In the genomic region with DNA sequence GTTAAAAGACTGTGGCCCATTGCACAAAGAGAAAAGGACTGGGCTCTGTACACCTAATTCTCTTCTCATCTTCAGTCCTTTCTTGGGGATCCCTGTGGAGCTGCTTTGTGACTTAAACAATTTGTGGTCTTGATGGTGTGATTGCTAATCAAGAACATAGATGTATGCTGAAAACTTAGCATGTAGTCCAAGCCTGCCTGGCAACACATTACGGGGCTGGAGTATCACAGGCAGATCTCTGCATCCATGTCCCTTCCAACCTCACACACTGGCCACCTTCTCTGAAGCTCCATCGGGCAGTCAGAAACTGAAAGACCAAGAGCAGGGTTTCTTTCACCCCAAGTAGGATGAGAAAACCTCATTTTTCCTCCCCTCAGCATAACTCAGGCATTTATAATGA, we compare ENCODE assay signal across 23 cellular contexts.
DNase-seq lines count a peak whose midpoint lies in the region; ATAC-seq, FAIRE-seq and TF ChIP-seq lines count a peak whose summit lies in the region.
"Had no signal": no experiment of that assay in that cellular context is flagged by ENCODE, and none has a peak within 500 bp of the region (broad histone marks: within the 10 kb centered on the region; RNA-seq: fewer than 3 reads in every experiment).

No MANE protein-coding gene starts in this region.

- intact Hi-C loops in K562 (cut with micrococcal nuclease) = no loop called here

- ATAC-seq in SK-N-SH treated with all-trans-retinoic acid at 6 μM for 48 hours (no peak), K562 (no peak), upper lobe of left lung (ENCODE audit: low FRiP score in 2 of 2) (no peak), GM21619 (IDR thresholded peaks at IDR 0.05; ENCODE audit: unreplicated experiment) (no peak)
- ATAC-seq: A549, HCT116 had no signal

- in situ Hi-C loops in SK-MEL-5 (cut with HindIII; ENCODE audit: low pct_unique_long_range_greater_than_20kb, low sequenced_read_pairs) (no loop called here), K562 (cut with MboI) (no loop called here)

- FAIRE-seq in K562 (lab: Jason Lieb, UNC) = no peak
- FAIRE-seq: A549, D721Med, G401.6, GM18507 had no signal

- H3K79me2 ChIP-seq in SK-N-SH (ENCODE audit: insufficient read depth) = no peaks in the 10 kb centered on the region
- no peaks in the 10 kb centered on the region for H3K79me2 ChIP-seq in K562 (ENCODE audit: control insufficient read depth, insufficient read depth, low read length)

- TF ChIP-seq EP300 in SK-N-SH (IDR thresholded peaks at IDR 0.05; ENCODE audit: borderline replicate concordance in 1 of 2, low read depth in 1 of 2, low read length in 1 of 2) = no peak
- no peak for TF ChIP-seq EP300 in K562 (IDR thresholded peaks at IDR 0.05; ENCODE audit: low read length)
- no peak for TF ChIP-seq EP300 in upper lobe of left lung (IDR thresholded peaks at IDR 0.05)

- TF ChIP-seq POLR2A in K562 (conservative IDR thresholded peaks at IDR 0.05) (no peak), upper lobe of left lung (IDR thresholded peaks at IDR 0.05) (no peak)

- H4K20me1 ChIP-seq in SK-N-SH (ENCODE audit: insufficient read depth) = no peaks in the 10 kb centered on the region
- no peaks in the 10 kb centered on the region for H4K20me1 ChIP-seq in K562 (replicated peaks; ENCODE audit: control insufficient read depth, insufficient read depth, low read length)
- H4K20me1 ChIP-seq: BLaER1 treated with 17β-estradiol and CSF1 and Interleukin-3, amounts not matched to agents 10 nM and 100 nM had no signal

- H3K27me3 ChIP-seq in SK-N-SH (ENCODE audit: insufficient read depth) (no peaks in the 10 kb centered on the region), K562 (ENCODE audit: control insufficient read depth in 2 of 2, insufficient read depth in 2 of 2, low read length in 2 of 2) (no peaks in the 10 kb centered on the region; a peak in 1 of 5 replicates), upper lobe of left lung (no peaks in the 10 kb centered on the region)
- H3K27me3 ChIP-seq: BE2C; BLaER1 treated with 17β-estradiol and CSF1 and Interleukin-3, amounts not matched to agents 10 nM and 100 nM had no signal

- H2AFZ ChIP-seq in SK-N-SH (ENCODE audit: low read depth) (no peak overlapping the region), K562 (ENCODE audit: low read depth, low read length) (no peak overlapping the region)
- H2AFZ ChIP-seq: GM23248 had no signal

- no peaks in the 10 kb centered on the region for H3K9me2 ChIP-seq in SK-N-SH

- no peak overlapping the region for H3K9ac ChIP-seq in SK-N-SH
- no peak overlapping the region for H3K9ac ChIP-seq in K562 (ENCODE audit: insufficient read depth in 1 of 2, low read depth in 2 of 2, low read length in 2 of 2)
- H3K9ac ChIP-seq: BLaER1 treated with 17β-estradiol and CSF1 and Interleukin-3, amounts not matched to agents 10 nM and 100 nM; GM23248 had no signal

- no peak overlapping the region for H3K4me2 ChIP-seq in SK-N-SH
- H3K4me2 ChIP-seq in K562 (ENCODE audit: insufficient read depth, low read length) = no peak overlapping the region
- H3K4me2 ChIP-seq: A549; BLaER1 treated with 17β-estradiol and CSF1 and Interleukin-3, amounts not matched to agents 10 nM and 100 nM had no signal

- no peak for TF ChIP-seq CTCF in SK-N-SH (IDR thresholded peaks at IDR 0.05)
- no peak for TF ChIP-seq CTCF in K562 (IDR thresholded peaks at IDR 0.05 in 2 of 3, conservative IDR thresholded peaks at IDR 0.05 in 1 of 3; ENCODE audit: insufficient read depth in 2 of 3, low read depth in 1 of 3, low read length in 3 of 3)
- TF ChIP-seq CTCF in upper lobe of left lung (IDR thresholded peaks at IDR 0.05) = no peak

- H3K4me1 ChIP-seq in SK-N-SH (ENCODE audit: control insufficient read depth in 1 of 2, insufficient read depth in 2 of 2, low read depth in 1 of 2, low read length in 1 of 2) (no peaks in the 10 kb centered on the region; a peak in 1 of 4 replicates), K562 (replicated peaks in 1 of 2; ENCODE audit: control insufficient read depth in 2 of 2, insufficient read depth in 2 of 2, low read length in 2 of 2) (no peaks in the 10 kb centered on the region), upper lobe of left lung (peaks cover 0 to 5% (median 2%) of the 10 kb centered on the region in 4 donors)
- H3K4me1 ChIP-seq: A549, BE2C had no signal

- no TSS peak for BruUV-seq in K562 (replicated peaks; lab: Mats Ljungman, UMichigan)

- WGBS in SK-N-SH (ENCODE audit: low lambda C conversion rate) = 35% methylated on average over 2 of the region's 2 CpGs
- 6% methylated on average over 2 of the region's 2 CpGs for WGBS in K562 (ENCODE audit: insufficient coverage, low coverage, missing lambda C conversion rate)
- 85 to 92% methylated on average over 2 of the region's 2 CpGs for WGBS in upper lobe of left lung, 2 donors

- H3K9me3 ChIP-seq in SK-N-SH (no peaks in the 10 kb centered on the region), K562 (replicated peaks; ENCODE audit: control insufficient read depth, insufficient read depth, low read depth, low read length) (no peaks in the 10 kb centered on the region), upper lobe of left lung (no peaks in the 10 kb centered on the region)
- H3K9me3 ChIP-seq: A549, BE2C had no signal

- H3K27ac ChIP-seq in SK-N-SH (ENCODE audit: low read depth in 2 of 2, low read length in 1 of 2) (no peak overlapping the region), K562 (ENCODE audit: extremely low read depth, low read depth, low read length) (no peak overlapping the region), upper lobe of left lung (peak overlapping the region; percentile 13 to 69 (median 54))
- H3K27ac ChIP-seq: A549; BLaER1 treated with 17β-estradiol and CSF1 and Interleukin-3, amounts not matched to agents 10 nM and 100 nM; GM23248 had no signal

- POLR2A ChIA-PET in SK-N-SH (lab: Yijun Ruan, JAX) (no interaction called here), K562 (lab: Yijun Ruan, JAX) (interaction anchor here (1.2 kb wide), 1 partner anchor 28 kb away, joined by 3 read pairs; no protein-coding TSS in a partner anchor)

- TF ChIP-seq RAD21 in SK-N-SH (IDR thresholded peaks at IDR 0.05; ENCODE audit: low read length) (no peak), K562 (CRISPR knock-in tag; conservative IDR thresholded peaks at IDR 0.05 in 1 of 2, IDR thresholded peaks at IDR 0.05 in 1 of 2) (no peak)

- no peaks in the 10 kb centered on the region for H3F3A ChIP-seq in SK-N-SH (replicated peaks; ENCODE audit: insufficient read depth)

- no peaks in the 10 kb centered on the region for H3K36me3 ChIP-seq in SK-N-SH (replicated peaks in 1 of 2; ENCODE audit: control insufficient read depth in 1 of 2, insufficient read depth in 2 of 2, low read length in 1 of 2)
- no peaks in the 10 kb centered on the region for H3K36me3 ChIP-seq in K562 (ENCODE audit: control insufficient read depth, insufficient read depth, low read length)
- H3K36me3 ChIP-seq in upper lobe of left lung = no peaks in the 10 kb centered on the region
- H3K36me3 ChIP-seq: BE2C; BLaER1 treated with 17β-estradiol and CSF1 and Interleukin-3, amounts not matched to agents 10 nM and 100 nM had no signal

- CTCF ChIA-PET in SK-N-SH (lab: Yijun Ruan, JAX) = interaction anchor here (1.0 to 1.7 kb wide), 2 partner anchors 11 to 17 kb away, joined by 4 to 7 read pairs; no protein-coding TSS in a partner anchor
- CTCF ChIA-PET in K562 (lab: Yijun Ruan, JAX; ENCODE audit: low intra/inter-chr PET ratio) = no interaction called here

- no peak for DNase-seq in SK-N-SH
- DNase-seq in SK-MEL-5 (ENCODE audit: low read depth, low spot score) = peak; percentile 26
- no peak for DNase-seq in K562 (ENCODE audit: extremely low read depth in 1 of 4, low spot score in 3 of 4)
- no peak for DNase-seq in upper lobe of left lung
- no peak for DNase-seq in stimulated activated CD4-positive, alpha-beta T cell treated with anti-CD3 and anti-CD28 coated beads, Interleukin-15, amount 100 ng/mL, for 24 hours
- DNase-seq: 8988T; ACHN; AML-193; BE2C; CD4-positive, alpha-beta T cell; CD8-positive, alpha-beta memory T cell; DMS153; DND-41; GM23248; H9 had no signal

- H3K4me3 ChIP-seq in SK-N-SH (ENCODE audit: low read depth in 2 of 2, low read length in 1 of 2) = no peak overlapping the region
- no peak overlapping the region for H3K4me3 ChIP-seq in K562
- no peak overlapping the region for H3K4me3 ChIP-seq in upper lobe of left lung
- H3K4me3 ChIP-seq: A549; BLaER1 treated with 17β-estradiol and CSF1 and Interleukin-3, amounts not matched to agents 10 nM and 100 nM; GM23248 had no signal

- no peaks in the 10 kb centered on the region for H3K9me1 ChIP-seq in K562 (ENCODE audit: control insufficient read depth, insufficient read depth, low read length)

TF ChIP-seq in SK-N-SH, 30 proteins besides CTCF, POLR2A, EP300 and RAD21 (continues in another document):
- TF ChIP-seq, protein P1, sequence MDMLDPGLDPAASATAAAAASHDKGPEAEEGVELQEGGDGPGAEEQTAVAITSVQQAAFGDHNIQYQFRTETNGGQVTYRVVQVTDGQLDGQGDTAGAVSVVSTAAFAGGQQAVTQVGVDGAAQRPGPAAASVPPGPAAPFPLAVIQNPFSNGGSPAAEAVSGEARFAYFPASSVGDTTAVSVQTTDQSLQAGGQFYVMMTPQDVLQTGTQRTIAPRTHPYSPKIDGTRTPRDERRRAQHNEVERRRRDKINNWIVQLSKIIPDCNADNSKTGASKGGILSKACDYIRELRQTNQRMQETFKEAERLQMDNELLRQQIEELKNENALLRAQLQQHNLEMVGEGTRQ (IDR thresholded peaks at IDR 0.05; ENCODE audit: borderline replicate concordance, low read depth, low read length) = no peak
- no peak for TF ChIP-seq YY1 (IDR thresholded peaks at IDR 0.05; ENCODE audit: low read depth)

TF ChIP-seq in SK-N-SH treated with all-trans-retinoic acid at 6 μM for 48 hours, 23 proteins besides CTCF, POLR2A, EP300 and RAD21 (continues in another document):
- TF ChIP-seq RARB (CRISPR knock-in tag; IDR thresholded peaks at IDR 0.05) (no peak), ZNF565 (CRISPR knock-in tag; conservative IDR thresholded peaks at IDR 0.05; ENCODE audit: low read depth) (no peak), BACH2 (CRISPR knock-in tag; IDR thresholded peaks at IDR 0.05; ENCODE audit: borderline replicate concordance) (no peak), ZFP3 (CRISPR knock-in tag; IDR thresholded peaks at IDR 0.05) (no peak), ZNF70 (CRISPR knock-in tag; IDR thresholded peaks at IDR 0.05) (no peak), ZC3H10 (CRISPR knock-in tag; IDR thresholded peaks at IDR 0.05) (no peak), SNAI2 (CRISPR knock-in tag; IDR thresholded peaks at IDR 0.05) (no peak), CSDC2 (CRISPR knock-in tag; IDR thresholded peaks at IDR 0.05) (no peak)

TF ChIP-seq in K562, 482 proteins besides CTCF, POLR2A, EP300 and RAD21:
- TF ChIP-seq BCOR (IDR thresholded peaks at IDR 0.05) (no peak), PTRF (tag; IDR thresholded peaks at IDR 0.05) (no peak), RFX5 (IDR thresholded peaks at IDR 0.05; ENCODE audit: low read depth, low read length) (peak; percentile 53; the same call in 1 of the 2 replicates), ZNF778 (CRISPR knock-in tag; IDR thresholded peaks at IDR 0.05) (no peak)

Comparison
In these comparisons a context has a peak if more than half of its experiments do, and no peak if none do; other contexts are left out.
1. H3K27ac ChIP-seq: peak in upper lobe of left lung (4 of 4); none in SK-N-SH (0 of 2) and K562 (single experiment).
2. Of the 27 proteins assayed by ChIP-seq in both K562 and SK-N-SH: peak only in K562: none; only in SK-N-SH: none; in both: RFX5; in neither: 26.